22 cellular contexts compared by ENCODE assay signal in genomic region chr18:71252351-71252862, GRCh38.
"Had no signal": no experiment of that assay in that cellular context is flagged by ENCODE, and none has a peak within 500 bp of the region (broad histone marks: within the 10 kb centered on the region; RNA-seq: fewer than 3 reads in every experiment).

No MANE protein-coding gene starts in this region.

- ATAC-seq: heart left ventricle; left lobe of liver; naive thymus-derived CD4-positive, alpha-beta T cell; SK-N-SH treated with all-trans-retinoic acid at 6 μM for 48 hours; WTC11 had no signal

- H3K4me2 ChIP-seq: neural progenitor cell had no signal

- H3K27me3 ChIP-seq: colonic mucosa, neural progenitor cell, right atrium auricular region, spleen, upper lobe of left lung had no signal

- H3K4me3 ChIP-seq: colonic mucosa, heart left ventricle, lung, neural progenitor cell, prostate gland, right atrium auricular region, spleen, thoracic aorta, upper lobe of left lung had no signal

- H3K27ac Mint-ChIP-seq: activated naive CD4-positive, alpha-beta T cell treated with anti-CD3 and anti-CD28 coated beads for 36 hours; activated naive CD8-positive, alpha-beta T cell treated with anti-CD3 and anti-CD28 coated beads, Interleukin-2, amount 10 ng/mL, durations not matched to agents 7 days and 5 days; naive thymus-derived CD4-positive, alpha-beta T cell; neural progenitor cell; WTC11 had no signal

- H3K9me3 ChIP-seq: colonic mucosa, prostate gland, right atrium auricular region, thoracic aorta, upper lobe of left lung had no signal

- H3K4me1 Mint-ChIP-seq: activated naive CD8-positive, alpha-beta T cell treated with anti-CD3 and anti-CD28 coated beads, Interleukin-2, amount 10 ng/mL, durations not matched to agents 7 days and 5 days; WTC11 had no signal

- DNase-seq: activated effector memory CD4-positive, alpha-beta T cell treated with Interleukin-2 at 50 U/mL for 16 hours; activated naive CD4-positive, alpha-beta T cell treated with anti-CD3 and anti-CD28 coated beads for 36 hours; activated naive CD8-positive, alpha-beta T cell treated with anti-CD3 and anti-CD28 coated beads, Interleukin-2, amount 10 ng/mL, durations not matched to agents 7 days and 5 days; activated T-cell treated with anti-CD3 and anti-CD28 coated beads, Interleukin-2, amount 50 U/mL, for 48 hours; amniotic stem cell; colonic mucosa; heart left ventricle; naive thymus-derived CD4-positive, alpha-beta T cell; spleen; stimulated activated CD4-positive, alpha-beta T cell treated with anti-CD3 and anti-CD28 coated beads, Interleukin-4, amount 100 ng/mL, for 1 hour; stimulated activated naive CD4-positive, alpha-beta T cell; T-helper 9 cell; upper lobe of left lung had no signal

- H3K4me1 ChIP-seq: colonic mucosa, heart left ventricle, neural progenitor cell, prostate gland, right atrium auricular region, spleen, upper lobe of left lung had no signal

- H3K4me3 Mint-ChIP-seq: activated naive CD4-positive, alpha-beta T cell treated with anti-CD3 and anti-CD28 coated beads for 36 hours; activated naive CD8-positive, alpha-beta T cell treated with anti-CD3 and anti-CD28 coated beads, Interleukin-2, amount 10 ng/mL, durations not matched to agents 7 days and 5 days; naive thymus-derived CD4-positive, alpha-beta T cell; neural progenitor cell; WTC11 had no signal

- H3K27me3 Mint-ChIP-seq: activated naive CD8-positive, alpha-beta T cell treated with anti-CD3 and anti-CD28 coated beads, Interleukin-2, amount 10 ng/mL, durations not matched to agents 7 days and 5 days; naive thymus-derived CD4-positive, alpha-beta T cell had no signal

- H3K36me3 Mint-ChIP-seq: activated naive CD8-positive, alpha-beta T cell treated with anti-CD3 and anti-CD28 coated beads, Interleukin-2, amount 10 ng/mL, durations not matched to agents 7 days and 5 days; naive thymus-derived CD4-positive, alpha-beta T cell; neural progenitor cell had no signal

- H3K9me3 Mint-ChIP-seq: activated naive CD4-positive, alpha-beta T cell treated with anti-CD3 and anti-CD28 coated beads for 36 hours; neural progenitor cell had no signal

- H3K27ac ChIP-seq: colonic mucosa, epithelial cell of prostate, heart left ventricle, neural progenitor cell, prostate gland, right atrium auricular region, spleen, thoracic aorta, upper lobe of left lung had no signal

- H3K36me3 ChIP-seq: colonic mucosa, heart left ventricle, neural progenitor cell, prostate gland, right atrium auricular region, spleen, thoracic aorta, upper lobe of left lung had no signal
